11 cellular contexts compared by ENCODE assay signal in genomic region chr20:17727351-17727750, GRCh38. TPM values are rescaled to one million over a fixed set of nuclear protein-coding genes. Genes with fewer than 3 reads are reported as not detected.
"Had no signal": no experiment of that assay in that cellular context is flagged by ENCODE, and none has a peak within 500 bp of the region (broad histone marks: within the 10 kb centered on the region; RNA-seq: fewer than 3 reads in every experiment).

No MANE protein-coding gene starts in this region.

- ATAC-seq: HCT116, K562 had no signal

- H3K27ac ChIP-seq: GM23248, HL-60 had no signal

- H3K9me3 ChIP-seq: HAP-1 had no signal

- DNase-seq: GM23248, GOT3, H7, HFFc6, IMR-90 had no signal

- H2AFZ ChIP-seq: GM23248 had no signal

- H3K4me3 ChIP-seq: GM23248, HAP-1, K562 had no signal

- H3K9ac ChIP-seq: GM23248 had no signal

- H3K36me3 ChIP-seq: HAP-1 had no signal

- FAIRE-seq: K562 had no signal

RNA-seq across cellular contexts. Expression of gene BANF2, which starts 27.6 kb away (rescaled TPM):
- total RNA-seq: GM23248, H4, H7, HFFc6, HT1080, IMR-90, K562 had no signal
- polyA plus RNA-seq: GM23248, IMR-90, K562 had no signal
